Comparison of ENCODE assay signal across 29 cellular contexts in the genomic region with DNA sequence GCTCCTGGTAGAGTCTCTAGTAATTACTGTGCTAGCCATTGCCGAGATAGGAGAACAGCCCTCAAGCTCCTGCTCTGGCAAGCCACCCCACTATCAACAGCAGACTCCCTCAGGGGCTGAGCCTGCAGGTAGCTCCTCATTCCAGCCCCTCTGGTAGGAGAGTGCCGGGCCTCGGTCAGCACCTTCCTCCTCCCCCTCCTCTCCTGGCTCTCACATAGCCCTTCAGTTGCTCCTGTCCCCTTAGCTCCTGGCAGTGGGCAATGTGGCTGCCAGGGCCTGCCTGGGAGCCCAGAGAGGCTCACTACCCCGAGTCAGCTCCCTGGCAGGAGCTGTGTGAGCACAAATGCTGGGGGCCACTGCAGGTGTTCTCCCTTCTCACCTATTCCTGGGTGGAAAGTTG.
"Had no signal": no experiment of that assay in that cellular context is flagged by ENCODE, and none has a peak within 500 bp of the region (broad histone marks: within the 10 kb centered on the region; RNA-seq: fewer than 3 reads in every experiment).

No MANE protein-coding gene starts in this region.

- H3K36me3 Mint-ChIP-seq: naive thymus-derived CD8-positive, alpha-beta T cell; natural killer cell treated with Interleukin-12 subunit alpha and Interleukin-12 subunit beta and Interleukin-15 and Interleukin-18, amount 100 ng/mL, for 72 hours; stimulated activated memory B cell treated with anti-CD40 and anti-IgM and Interleukin-4, amounts not matched to agents 10 μg/mL and 1 μg/mL and 100 μg/mL, for 72 hours; type B pancreatic cell had no signal

- DNase-seq: nephron progenitor cell; nucleus accumbens; pancreas; psoas muscle; right cardiac atrium; right lobe of liver; sigmoid colon; small intestine; stimulated activated CD4-positive, alpha-beta T cell treated with anti-CD3 and anti-CD28 coated beads, Interleukin-12 subunit alpha, Interleukin-12 subunit beta, amount 100 ng/mL, for 4 hours; stimulated activated CD4-positive, alpha-beta T cell treated with anti-CD3 and anti-CD28 coated beads, Interleukin-1b, Interleukin-23, amount 100 ng/mL, for 48 hours; stimulated activated CD4-positive, alpha-beta T cell treated with anti-CD3 and anti-CD28 coated beads, Interleukin-4, amount 100 ng/mL, for 1 hour; stimulated activated CD4-positive, alpha-beta T cell treated with anti-CD3 and anti-CD28 coated beads, Interleukin-4, amount 100 ng/mL, for 4 hours; stimulated activated CD8-positive, alpha-beta memory T cell treated with anti-CD3 and anti-CD28 coated beads, Interleukin-4, amount 100 ng/mL, for 48 hours; stimulated activated naive CD4-positive, alpha-beta T cell; stimulated activated naive CD8-positive, alpha-beta T cell treated with anti-CD3 and anti-CD28 coated beads, Interleukin-15, amount 100 ng/mL, for 72 hours; stimulated activated naive CD8-positive, alpha-beta T cell treated with anti-CD3 and anti-CD28 coated beads, Interleukin-15, Interleukin-2, amounts not matched to agents 100 U/mL and 50 U/mL, for 24 hours; testis; tibial artery; transverse colon; upper lobe of right lung; uterus had no signal

- FAIRE-seq: pancreas, small intestine had no signal

- H3K27me3 ChIP-seq: pancreas, right lobe of liver, testis, upper lobe of right lung, uterus had no signal

- H3K4me1 ChIP-seq: pancreas, psoas muscle, right lobe of liver, sigmoid colon, suprapubic skin, testis, tibial artery, transverse colon, upper lobe of right lung, uterus had no signal

- H3K9me3 Mint-ChIP-seq: naive thymus-derived CD8-positive, alpha-beta T cell; natural killer cell treated with Interleukin-12 subunit alpha and Interleukin-12 subunit beta and Interleukin-15 and Interleukin-18, amount 100 ng/mL, for 72 hours; nephron progenitor cell; neural crest cell; stimulated activated memory B cell treated with anti-CD40 and anti-IgM and Interleukin-4, amounts not matched to agents 10 μg/mL and 1 μg/mL and 100 μg/mL, for 72 hours; stimulated activated naive CD8-positive, alpha-beta T cell treated with anti-CD3 and anti-CD28 coated beads, Interleukin-15, amount 100 ng/mL, for 72 hours; type B pancreatic cell had no signal

- H3K4me1 Mint-ChIP-seq: neural crest cell; stimulated activated memory B cell treated with anti-CD40 and anti-IgM and Interleukin-4, amounts not matched to agents 10 μg/mL and 1 μg/mL and 100 μg/mL, for 72 hours; stimulated activated naive CD8-positive, alpha-beta T cell treated with anti-CD3 and anti-CD28 coated beads, Interleukin-15, amount 100 ng/mL, for 72 hours had no signal

- H3K4me3 Mint-ChIP-seq: naive thymus-derived CD8-positive, alpha-beta T cell; natural killer cell treated with Interleukin-12 subunit alpha and Interleukin-12 subunit beta and Interleukin-15 and Interleukin-18, amount 100 ng/mL, for 72 hours; nephron progenitor cell; neural crest cell; stimulated activated memory B cell treated with anti-CD40 and anti-IgM and Interleukin-4, amounts not matched to agents 10 μg/mL and 1 μg/mL and 100 μg/mL, for 72 hours; stimulated activated naive CD8-positive, alpha-beta T cell treated with anti-CD3 and anti-CD28 coated beads, Interleukin-15, amount 100 ng/mL, for 72 hours; type B pancreatic cell had no signal

- ATAC-seq: naive thymus-derived CD8-positive, alpha-beta T cell; natural killer cell treated with Interleukin-12 subunit alpha and Interleukin-12 subunit beta and Interleukin-15 and Interleukin-18, amount 100 ng/mL, for 72 hours; pancreas; psoas muscle; right cardiac atrium; stimulated activated memory B cell treated with anti-CD40 and anti-IgM and Interleukin-4, amounts not matched to agents 10 μg/mL and 1 μg/mL and 100 μg/mL, for 72 hours; stimulated activated naive CD8-positive, alpha-beta T cell treated with anti-CD3 and anti-CD28 coated beads, Interleukin-15, amount 100 ng/mL, for 72 hours; stimulated activated naive CD8-positive, alpha-beta T cell treated with anti-CD3 and anti-CD28 coated beads, Interleukin-15, Interleukin-2, amounts not matched to agents 100 U/mL and 50 U/mL, for 24 hours had no signal

- H3K27ac ChIP-seq: neutrophil, pancreas, psoas muscle, right lobe of liver, sigmoid colon, suprapubic skin, testis, tibial artery, transverse colon, upper lobe of right lung, uterus had no signal

- H3K27ac Mint-ChIP-seq: naive thymus-derived CD8-positive, alpha-beta T cell; natural killer cell treated with Interleukin-12 subunit alpha and Interleukin-12 subunit beta and Interleukin-15 and Interleukin-18, amount 100 ng/mL, for 72 hours; nephron progenitor cell; progenitor cell of endocrine pancreas; stimulated activated memory B cell treated with anti-CD40 and anti-IgM and Interleukin-4, amounts not matched to agents 10 μg/mL and 1 μg/mL and 100 μg/mL, for 72 hours; stimulated activated naive CD8-positive, alpha-beta T cell treated with anti-CD3 and anti-CD28 coated beads, Interleukin-15, amount 100 ng/mL, for 72 hours; type B pancreatic cell had no signal

- H3K4me3 ChIP-seq: pancreas, psoas muscle, right lobe of liver, sigmoid colon, suprapubic skin, testis, tibial artery, transverse colon, upper lobe of right lung, uterus had no signal

- H3K36me3 ChIP-seq: neutrophil, pancreas, right lobe of liver, sigmoid colon, suprapubic skin, tibial artery, transverse colon, upper lobe of right lung, uterus had no signal

- H3K9me3 ChIP-seq: neutrophil, pancreas, psoas muscle, right lobe of liver, sigmoid colon, suprapubic skin, testis, tibial artery, transverse colon, upper lobe of right lung, uterus had no signal
